1 cellular context compared by ENCODE assay signal in genomic region chr10:124916585-124917167, GRCh38.
A peak's percentile ranks its signal among the peaks of the same experiment; 100 is the strongest.
TF ChIP-seq lines count a peak whose summit lies in the region.

No MANE protein-coding gene starts in this region.

TF ChIP-seq in HepG2, 621 proteins besides CTCF, POLR2A, EP300 and RAD21 (continued from another document and continues in another):
- TF ChIP-seq, protein P1, sequence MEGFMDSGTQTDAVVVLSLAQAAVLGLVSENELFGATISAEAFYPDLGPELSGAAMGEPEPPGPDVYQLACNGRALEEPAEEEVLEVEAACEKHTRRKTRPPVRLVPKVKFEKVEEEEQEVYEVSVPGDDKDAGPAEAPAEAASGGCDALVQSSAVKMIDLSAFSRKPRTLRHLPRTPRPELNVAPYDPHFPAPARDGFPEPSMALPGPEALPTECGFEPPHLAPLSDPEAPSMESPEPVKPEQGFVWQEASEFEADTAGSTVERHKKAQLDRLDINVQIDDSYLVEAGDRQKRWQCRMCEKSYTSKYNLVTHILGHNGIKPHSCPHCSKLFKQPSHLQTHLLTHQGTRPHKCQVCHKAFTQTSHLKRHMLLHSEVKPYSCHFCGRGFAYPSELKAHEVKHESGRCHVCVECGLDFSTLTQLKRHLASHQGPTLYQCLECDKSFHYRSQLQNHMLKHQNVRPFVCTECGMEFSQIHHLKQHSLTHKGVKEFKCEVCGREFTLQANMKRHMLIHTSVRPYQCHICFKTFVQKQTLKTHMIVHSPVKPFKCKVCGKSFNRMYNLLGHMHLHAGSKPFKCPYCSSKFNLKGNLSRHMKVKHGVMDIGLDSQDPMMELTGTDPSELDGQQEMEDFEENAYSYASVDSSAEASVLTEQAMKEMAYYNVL (CRISPR knock-in tag; IDR thresholded peaks at IDR 0.05; ENCODE audit: borderline replicate concordance): 0 out of 2 replicates have a peak, but pooled peaks have one; percentile 29
- TF ChIP-seq NBN (conservative IDR thresholded peaks at IDR 0.05): no peak
- TF ChIP-seq IKZF4 (CRISPR knock-in tag; IDR thresholded peaks at IDR 0.05; ENCODE audit: borderline replicate concordance, low read depth, not compliant biosample characterization): no peak
- TF ChIP-seq TP53 (CRISPR knock-in tag; conservative IDR thresholded peaks at IDR 0.05): peak; percentile 39; the same call in 1 of the 2 replicates
- TF ChIP-seq BCL6 (CRISPR knock-in tag; IDR thresholded peaks at IDR 0.05): peak; percentile 41
- peak; percentile 87 for TF ChIP-seq KDM2A (CRISPR knock-in tag; IDR thresholded peaks at IDR 0.05; ENCODE audit: borderline replicate concordance, low read depth)
- peak; percentile 80; the same call in 1 of the 2 replicates for TF ChIP-seq ZNF747 (CRISPR knock-in tag; IDR thresholded peaks at IDR 0.05; ENCODE audit: borderline replicate concordance)
- TF ChIP-seq ZNF709 (CRISPR knock-in tag; IDR thresholded peaks at IDR 0.05): no peak; the same call in 1 of the 2 replicates
- peak; percentile 87 for TF ChIP-seq PHF8 (CRISPR knock-in tag; IDR thresholded peaks at IDR 0.05)
- no peak for TF ChIP-seq AHDC1 (CRISPR knock-in tag; IDR thresholded peaks at IDR 0.05; ENCODE audit: borderline replicate concordance)
- peak; percentile 81 for TF ChIP-seq CREM (IDR thresholded peaks at IDR 0.05)
- TF ChIP-seq CREM (CRISPR knock-in tag; IDR thresholded peaks at IDR 0.05): no peak
- TF ChIP-seq ZNF879 (CRISPR knock-in tag; IDR thresholded peaks at IDR 0.05): no peak
- TF ChIP-seq PHF20 (CRISPR knock-in tag; IDR thresholded peaks at IDR 0.05): peak; percentile 87
- TF ChIP-seq DZIP1 (CRISPR knock-in tag; IDR thresholded peaks at IDR 0.05): peak; percentile 87; the same call in 1 of the 2 replicates
- TF ChIP-seq HNF1B (CRISPR knock-in tag; IDR thresholded peaks at IDR 0.05): peak; percentile 62; the same call in 1 of the 2 replicates
- peak; percentile 80 for TF ChIP-seq ATF7 (IDR thresholded peaks at IDR 0.05)
- TF ChIP-seq ATF7 (CRISPR knock-in tag; IDR thresholded peaks at IDR 0.05): peak; percentile 85
- peak; percentile 50; the same call in 1 of the 2 replicates for TF ChIP-seq ZNF784 (CRISPR knock-in tag; IDR thresholded peaks at IDR 0.05; ENCODE audit: borderline replicate concordance)
- TF ChIP-seq RAD51 (IDR thresholded peaks at IDR 0.05; ENCODE audit: borderline replicate concordance): no peak
- TF ChIP-seq, protein P2, sequence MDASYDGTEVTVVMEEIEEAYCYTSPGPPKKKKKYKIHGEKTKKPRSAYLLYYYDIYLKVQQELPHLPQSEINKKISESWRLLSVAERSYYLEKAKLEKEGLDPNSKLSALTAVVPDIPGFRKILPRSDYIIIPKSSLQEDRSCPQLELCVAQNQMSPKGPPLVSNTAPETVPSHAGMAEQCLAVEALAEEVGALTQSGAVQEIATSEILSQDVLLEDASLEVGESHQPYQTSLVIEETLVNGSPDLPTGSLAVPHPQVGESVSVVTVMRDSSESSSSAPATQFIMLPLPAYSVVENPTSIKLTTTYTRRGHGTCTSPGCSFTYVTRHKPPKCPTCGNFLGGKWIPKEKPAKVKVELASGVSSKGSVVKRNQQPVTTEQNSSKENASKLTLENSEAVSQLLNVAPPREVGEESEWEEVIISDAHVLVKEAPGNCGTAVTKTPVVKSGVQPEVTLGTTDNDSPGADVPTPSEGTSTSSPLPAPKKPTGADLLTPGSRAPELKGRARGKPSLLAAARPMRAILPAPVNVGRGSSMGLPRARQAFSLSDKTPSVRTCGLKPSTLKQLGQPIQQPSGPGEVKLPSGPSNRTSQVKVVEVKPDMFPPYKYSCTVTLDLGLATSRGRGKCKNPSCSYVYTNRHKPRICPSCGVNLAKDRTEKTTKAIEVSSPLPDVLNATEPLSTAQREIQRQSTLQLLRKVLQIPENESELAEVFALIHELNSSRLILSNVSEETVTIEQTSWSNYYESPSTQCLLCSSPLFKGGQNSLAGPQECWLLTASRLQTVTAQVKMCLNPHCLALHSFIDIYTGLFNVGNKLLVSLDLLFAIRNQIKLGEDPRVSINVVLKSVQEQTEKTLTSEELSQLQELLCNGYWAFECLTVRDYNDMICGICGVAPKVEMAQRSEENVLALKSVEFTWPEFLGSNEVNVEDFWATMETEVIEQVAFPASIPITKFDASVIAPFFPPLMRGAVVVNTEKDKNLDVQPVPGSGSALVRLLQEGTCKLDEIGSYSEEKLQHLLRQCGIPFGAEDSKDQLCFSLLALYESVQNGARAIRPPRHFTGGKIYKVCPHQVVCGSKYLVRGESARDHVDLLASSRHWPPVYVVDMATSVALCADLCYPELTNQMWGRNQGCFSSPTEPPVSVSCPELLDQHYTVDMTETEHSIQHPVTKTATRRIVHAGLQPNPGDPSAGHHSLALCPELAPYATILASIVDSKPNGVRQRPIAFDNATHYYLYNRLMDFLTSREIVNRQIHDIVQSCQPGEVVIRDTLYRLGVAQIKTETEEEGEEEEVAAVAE (CRISPR knock-in tag; IDR thresholded peaks at IDR 0.05; ENCODE audit: borderline replicate concordance): peak; percentile 99
- 0 out of 2 replicates have a peak, but pooled peaks have one; percentile 72 for TF ChIP-seq TOPORS (CRISPR knock-in tag; IDR thresholded peaks at IDR 0.05)
- TF ChIP-seq PRDM15 (CRISPR knock-in tag; IDR thresholded peaks at IDR 0.05): 0 out of 2 replicates have a peak, but pooled peaks have one; percentile 48
- peak; percentile 72; the same call in 1 of the 2 replicates for TF ChIP-seq SIN3A (IDR thresholded peaks at IDR 0.05; ENCODE audit: borderline replicate concordance, low read depth, low read length)
- 0 out of 2 replicates have a peak, but pooled peaks have one; percentile 47 for TF ChIP-seq CBFB (CRISPR knock-in tag; IDR thresholded peaks at IDR 0.05)
- no peak for TF ChIP-seq KAT2B (IDR thresholded peaks at IDR 0.05; ENCODE audit: borderline replicate concordance, low read depth, low read length)
- TF ChIP-seq CHD2 (IDR thresholded peaks at IDR 0.05; ENCODE audit: low read depth, low read length): no peak
- no peak for TF ChIP-seq USF2 (IDR thresholded peaks at IDR 0.05; ENCODE audit: low read depth, low read length)
- 0 out of 2 replicates have a peak, but pooled peaks have one; percentile 24 for TF ChIP-seq USF2 (CRISPR knock-in tag; IDR thresholded peaks at IDR 0.05; ENCODE audit: borderline replicate concordance)
- peak; percentile 23; the same call in 1 of the 2 replicates for TF ChIP-seq ZNF558 (CRISPR knock-in tag; IDR thresholded peaks at IDR 0.05; ENCODE audit: borderline replicate concordance)
- TF ChIP-seq BRCA1 (CRISPR knock-in tag; IDR thresholded peaks at IDR 0.05): 0 out of 2 replicates have a peak, but pooled peaks have one; percentile 47
- peak; percentile 87 for TF ChIP-seq GABPB1 (CRISPR knock-in tag; IDR thresholded peaks at IDR 0.05)
